ENCODE assay signal across 1 cellular context in the genomic region with DNA sequence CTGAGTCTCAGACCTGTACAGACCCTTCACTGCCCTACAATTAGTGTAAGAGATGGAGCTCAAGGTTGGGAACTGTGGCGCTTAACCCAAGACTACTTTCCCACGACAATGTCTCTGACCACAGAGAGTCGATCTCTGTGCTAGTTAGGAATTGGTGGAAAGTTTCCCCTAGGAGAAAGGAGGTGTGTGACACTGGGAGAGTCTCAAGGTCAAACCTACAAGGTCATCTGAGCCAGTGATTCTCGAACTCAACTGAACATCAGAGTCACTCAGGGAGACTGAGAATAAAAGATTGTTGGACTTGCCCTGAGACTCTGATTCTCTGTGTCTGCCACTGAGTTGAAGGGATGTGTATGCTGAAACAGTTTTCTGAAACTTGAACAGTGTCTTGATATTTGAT.
A peak's percentile ranks its signal among the peaks of the same experiment; 100 is the strongest.
TF ChIP-seq lines count a peak whose summit lies in the region.

No MANE protein-coding gene starts in this region.

TF ChIP-seq in K562, 482 proteins besides CTCF, POLR2A, EP300 and RAD21:
- TF ChIP-seq PTBP1 (IDR thresholded peaks at IDR 0.05; ENCODE audit: low read depth, low read length) (no peak), ESRRA (IDR thresholded peaks at IDR 0.05; ENCODE audit: borderline replicate concordance, low read depth) (peak; percentile 52)
